18 cellular contexts compared by ENCODE assay signal in genomic region chr5:66655395-66656324, GRCh38. TPM values are rescaled to one million over a fixed set of nuclear protein-coding genes. Genes with fewer than 3 reads are reported as not detected.
DNase-seq lines count a peak whose midpoint lies in the region; ATAC-seq and TF ChIP-seq lines count a peak whose summit lies in the region.
"Had no signal": no experiment of that assay in that cellular context is flagged by ENCODE, and none has a peak within 500 bp of the region (broad histone marks: within the 10 kb centered on the region; RNA-seq: fewer than 3 reads in every experiment).

No MANE protein-coding gene starts in this region.

- H3K9ac ChIP-seq in iPS-20b (ENCODE audit: low read depth, low read length) = no peak overlapping the region
- H3K9ac ChIP-seq: parathyroid adenoma had no signal

- peaks cover 12% of the 10 kb centered on the region; the same call in 1 of the 2 replicates for H3K9me3 ChIP-seq in iPS-20b (ENCODE audit: insufficient read depth, low read depth, low read length)
- H3K9me3 ChIP-seq: suprapubic skin had no signal

- H3K27me3 ChIP-seq in iPS-20b (ENCODE audit: insufficient read depth, low read length) = no peaks in the 10 kb centered on the region
- H3K27me3 ChIP-seq: dorsolateral prefrontal cortex, suprapubic skin had no signal

- H3K36me3 ChIP-seq in iPS-20b (ENCODE audit: insufficient read depth, low read depth, low read length) = no peaks in the 10 kb centered on the region
- H3K36me3 ChIP-seq: suprapubic skin had no signal

- no peak overlapping the region for H3K4me3 Mint-ChIP-seq in chondrocyte (ENCODE audit: unreplicated experiment)
- H3K4me3 Mint-ChIP-seq: activated CD4-positive, alpha-beta memory T cell treated with anti-CD3 and anti-CD28 coated beads for 36 hours; activated T-helper 17 cell treated with anti-CD3 and anti-CD28 coated beads, Interleukin-2, amount 50 U/mL, for 72 hours; CD4-positive, alpha-beta T cell had no signal

- no peaks in the 10 kb centered on the region for H3K36me3 Mint-ChIP-seq in chondrocyte (ENCODE audit: low read depth)
- H3K36me3 Mint-ChIP-seq: activated CD4-positive, alpha-beta memory T cell treated with anti-CD3 and anti-CD28 coated beads for 36 hours had no signal

- ATAC-seq in sciatic nerve = peak; percentile 84
- ATAC-seq: activated T-helper 17 cell treated with anti-CD3 and anti-CD28 coated beads, Interleukin-2, amount 50 U/mL, for 72 hours; GM12878; SK-N-SH treated with all-trans-retinoic acid at 6 μM for 48 hours had no signal

- H3K27me3 Mint-ChIP-seq in chondrocyte (ENCODE audit: low read depth) = peaks cover 4% of the 10 kb centered on the region

- H3K27ac Mint-ChIP-seq in chondrocyte (ENCODE audit: unreplicated experiment) = peak overlapping the region; percentile 6
- H3K27ac Mint-ChIP-seq: activated CD4-positive, alpha-beta memory T cell treated with anti-CD3 and anti-CD28 coated beads for 36 hours; activated T-helper 17 cell treated with anti-CD3 and anti-CD28 coated beads, Interleukin-2, amount 50 U/mL, for 72 hours; CD4-positive, alpha-beta T cell had no signal

- H3K9me3 Mint-ChIP-seq in chondrocyte (ENCODE audit: low read depth) = no peaks in the 10 kb centered on the region
- H3K9me3 Mint-ChIP-seq: activated T-helper 17 cell treated with anti-CD3 and anti-CD28 coated beads, Interleukin-2, amount 50 U/mL, for 72 hours; CD4-positive, alpha-beta T cell had no signal

- H3K4me1 ChIP-seq in iPS-20b (ENCODE audit: insufficient read depth, low read length) = peaks cover 18% of the 10 kb centered on the region
- H3K4me1 ChIP-seq: parathyroid adenoma, suprapubic skin had no signal

- DNase-seq in DMS 273 (lab: John Stamatoyannopoulos, UW; ENCODE audit: unreplicated experiment) = peak; percentile 16
- no peak for DNase-seq in DMS 273 treated with DMSO at 0.1 percent for 48 hours (lab: John Stamatoyannopoulos, UW)
- DNase-seq in chondrocyte (ENCODE audit: low spot score) = no peak
- no peak for DNase-seq in sciatic nerve (ENCODE audit: low spot score)
- no peak for DNase-seq in activated CD8-positive, alpha-beta memory T cell treated with anti-CD3 and anti-CD28 coated beads for 24 hours
- no peak for DNase-seq in NCI-H774 (lab: John Stamatoyannopoulos, UW)
- DNase-seq in stimulated activated CD4-positive, alpha-beta T cell treated with anti-CD3 and anti-CD28 coated beads, Interleukin-4, amount 100 ng/mL, for 4 hours = no peak
- DNase-seq: activated CD4-positive, alpha-beta memory T cell treated with anti-CD3 and anti-CD28 coated beads for 36 hours; amniotic stem cell; CD4-positive, alpha-beta T cell; dorsolateral prefrontal cortex had no signal

- intact Hi-C loops in sciatic nerve (cut with DNase I) = no loop called here

- no peak overlapping the region for H3K4me3 ChIP-seq in iPS-20b (ENCODE audit: low read length)
- H3K4me3 ChIP-seq: GM12878, suprapubic skin had no signal

- no peak for TF ChIP-seq CTCF in chondrocyte (IDR thresholded peaks at IDR 0.05)

- H3K4me1 Mint-ChIP-seq in chondrocyte (ENCODE audit: low read depth) = peaks cover 14% of the 10 kb centered on the region
- H3K4me1 Mint-ChIP-seq: activated T-helper 17 cell treated with anti-CD3 and anti-CD28 coated beads, Interleukin-2, amount 50 U/mL, for 72 hours had no signal

- H3K27ac ChIP-seq in iPS-20b (ENCODE audit: low read length) = peak overlapping the region; percentile 11
- H3K27ac ChIP-seq: 22Rv1, parathyroid adenoma, suprapubic skin had no signal

RNA-seq across cellular contexts. Expression of gene MAST4, which starts 59.5 kb away (rescaled TPM):
- 11.1 to 22.1 TPM (median 11.3 TPM) in 3 replicates for total RNA-seq in chondrocyte
- total RNA-seq in sciatic nerve = 47.9 TPM
